In genomic region chr9:93955356-93956182, GRCh38 we compare ENCODE assay signal across 8 cellular contexts. TPM values are rescaled to one million over a fixed set of nuclear protein-coding genes. Genes with fewer than 3 reads are reported as not detected.
A peak's percentile ranks its signal among the peaks of the same experiment; 100 is the strongest.
DNase-seq lines count a peak whose midpoint lies in the region; ATAC-seq and TF ChIP-seq lines count a peak whose summit lies in the region.

No MANE protein-coding gene starts in this region.

- H3K27ac Mint-ChIP-seq in T-helper 17 cell: no peak overlapping the region
- no peak overlapping the region for H3K27ac Mint-ChIP-seq in glutamatergic neuron (ENCODE audit: unreplicated experiment)
- no peak overlapping the region for H3K27ac Mint-ChIP-seq in stimulated activated naive CD8-positive, alpha-beta T cell treated with anti-CD3 and anti-CD28 coated beads, Interleukin-15, amount 100 ng/mL, for 72 hours

- ATAC-seq in T-helper 17 cell: peak; percentile 64
- ATAC-seq in stimulated activated naive CD8-positive, alpha-beta T cell treated with anti-CD3 and anti-CD28 coated beads, Interleukin-15, amount 100 ng/mL, for 72 hours: peak; percentile 32
- no peak for ATAC-seq in HG03097 (IDR thresholded peaks at IDR 0.05; ENCODE audit: low FRiP score, unreplicated experiment)

- peak overlapping the region; percentile 86 for H3K4me3 Mint-ChIP-seq in T-helper 17 cell
- H3K4me3 Mint-ChIP-seq in glutamatergic neuron (ENCODE audit: unreplicated experiment): peak overlapping the region; percentile 92
- H3K4me3 Mint-ChIP-seq in stimulated activated naive CD8-positive, alpha-beta T cell treated with anti-CD3 and anti-CD28 coated beads, Interleukin-15, amount 100 ng/mL, for 72 hours: peak overlapping the region; percentile 73 to 76

- peaks cover 32% of the 10 kb centered on the region for H3K4me1 Mint-ChIP-seq in T-helper 17 cell
- H3K4me1 Mint-ChIP-seq in glutamatergic neuron (ENCODE audit: low read depth, unreplicated experiment): peaks cover 9% of the 10 kb centered on the region
- peaks cover 79% of the 10 kb centered on the region for H3K4me1 Mint-ChIP-seq in stimulated activated naive CD8-positive, alpha-beta T cell treated with anti-CD3 and anti-CD28 coated beads, Interleukin-15, amount 100 ng/mL, for 72 hours

- peaks cover 5% of the 10 kb centered on the region for H3K36me3 Mint-ChIP-seq in T-helper 17 cell (ENCODE audit: low read depth)
- H3K36me3 Mint-ChIP-seq in glutamatergic neuron (ENCODE audit: unreplicated experiment): peaks cover 4% of the 10 kb centered on the region

- peaks cover 73% of the 10 kb centered on the region for H3K27me3 Mint-ChIP-seq in T-helper 17 cell
- H3K27me3 Mint-ChIP-seq in glutamatergic neuron (ENCODE audit: unreplicated experiment): peaks cover 44% of the 10 kb centered on the region
- H3K27me3 Mint-ChIP-seq in stimulated activated naive CD8-positive, alpha-beta T cell treated with anti-CD3 and anti-CD28 coated beads, Interleukin-15, amount 100 ng/mL, for 72 hours: peaks cover 98% of the 10 kb centered on the region

- peak; percentile 26 for DNase-seq in NCI-H1694 treated with DMSO at 0.1 percent for 48 hours (lab: John Stamatoyannopoulos, UW)
- no peak for DNase-seq in NCI-H1694 (lab: John Stamatoyannopoulos, UW)
- DNase-seq in T-helper 17 cell: no peak
- DNase-seq in glutamatergic neuron: peak; percentile 65
- DNase-seq in stimulated activated naive CD8-positive, alpha-beta T cell treated with anti-CD3 and anti-CD28 coated beads, Interleukin-15, amount 100 ng/mL, for 72 hours: peak; percentile 31 to 37
- no peak for DNase-seq in AG08396 (ENCODE audit: low spot score)
- DNase-seq in stimulated activated CD4-positive, alpha-beta T cell treated with anti-CD3 and anti-CD28 coated beads, Interleukin-12 subunit alpha, Interleukin-12 subunit beta, amount 100 ng/mL, for 4 hours: no peak

- H3K9me3 ChIP-seq in T-helper 17 cell (ENCODE audit: control insufficient read depth, low read length, poor library complexity, severe bottlenecking): no peaks in the 10 kb centered on the region

- H3K9me3 Mint-ChIP-seq in glutamatergic neuron (ENCODE audit: unreplicated experiment): peaks cover 15% of the 10 kb centered on the region
- no peaks in the 10 kb centered on the region for H3K9me3 Mint-ChIP-seq in stimulated activated naive CD8-positive, alpha-beta T cell treated with anti-CD3 and anti-CD28 coated beads, Interleukin-15, amount 100 ng/mL, for 72 hours

- no peak for TF ChIP-seq CTCF in glutamatergic neuron (IDR thresholded peaks at IDR 0.05; ENCODE audit: partially characterized antibody, unreplicated experiment)

RNA-seq across cellular contexts. Expression of gene BARX1, which starts 0.4 kb away (rescaled TPM):
- total RNA-seq in T-helper 17 cell (not detected), glutamatergic neuron (ENCODE audit: unreplicated experiment) (6.9 TPM)

Comparison
In these comparisons a context has a peak if more than half of its experiments do, and no peak if none do; other contexts are left out.
1. DNase-seq: peak in NCI-H1694 treated with DMSO at 0.1 percent for 48 hours (single experiment), glutamatergic neuron (single experiment) and stimulated activated naive CD8-positive, alpha-beta T cell treated with anti-CD3 and anti-CD28 coated beads, Interleukin-15, amount 100 ng/mL, for 72 hours (2 of 2); none in NCI-H1694 (single experiment), T-helper 17 cell (0 of 3), AG08396 (single experiment) and stimulated activated CD4-positive, alpha-beta T cell treated with anti-CD3 and anti-CD28 coated beads, Interleukin-12 subunit alpha, Interleukin-12 subunit beta, amount 100 ng/mL, for 4 hours (single experiment).
2. Peak in every context shown above with its lines, with median percentiles within 50 percentile points of each other: H3K4me3 Mint-ChIP-seq.